In genomic region chr11:27998552-27998951, GRCh38 we compare ENCODE assay signal across 29 cellular contexts.
"Had no signal": no experiment of that assay in that cellular context is flagged by ENCODE, and none has a peak within 500 bp of the region (broad histone marks: within the 10 kb centered on the region; RNA-seq: fewer than 3 reads in every experiment).

No MANE protein-coding gene starts in this region.

- H3K4me3 Mint-ChIP-seq: dendritic cell treated with granulocyte-macrophage colony-stimulating factor and Interleukin-4, amounts not matched to agents 40 ng/mL and 50 ng/mL, for 4 days; endodermal cell; naive thymus-derived CD8-positive, alpha-beta T cell; nephron progenitor cell; stimulated activated naive CD8-positive, alpha-beta T cell treated with anti-CD3 and anti-CD28 coated beads, Interleukin-15, amount 100 ng/mL, for 72 hours had no signal

- H3K4me1 ChIP-seq: colonic mucosa, esophagus muscularis mucosa, prostate gland, right atrium auricular region, suprapubic skin, transverse colon, upper lobe of right lung, uterus had no signal

- H3K9me3 ChIP-seq: prostate gland, uterus had no signal

- H3K27me3 Mint-ChIP-seq: dendritic cell treated with granulocyte-macrophage colony-stimulating factor and Interleukin-4, amounts not matched to agents 40 ng/mL and 50 ng/mL, for 4 days; stimulated activated naive CD8-positive, alpha-beta T cell treated with anti-CD3 and anti-CD28 coated beads, Interleukin-15, amount 100 ng/mL, for 72 hours had no signal

- H3K36me3 ChIP-seq: colonic mucosa, esophagus muscularis mucosa, prostate gland, right atrium auricular region, suprapubic skin, transverse colon, upper lobe of right lung, uterus had no signal

- FAIRE-seq: frontal cortex, keratinocyte had no signal

- H3K27ac Mint-ChIP-seq: dendritic cell treated with granulocyte-macrophage colony-stimulating factor and Interleukin-4, amounts not matched to agents 40 ng/mL and 50 ng/mL, for 4 days; endodermal cell; naive thymus-derived CD8-positive, alpha-beta T cell; nephron progenitor cell; stimulated activated naive CD8-positive, alpha-beta T cell treated with anti-CD3 and anti-CD28 coated beads, Interleukin-15, amount 100 ng/mL, for 72 hours had no signal

- H3K27me3 ChIP-seq: colonic mucosa, esophagus muscularis mucosa, right atrium auricular region, suprapubic skin, transverse colon, upper lobe of right lung, uterus had no signal

- ATAC-seq: left lobe of liver; naive thymus-derived CD8-positive, alpha-beta T cell; sciatic nerve; stimulated activated naive CD8-positive, alpha-beta T cell treated with anti-CD3 and anti-CD28 coated beads, Interleukin-15, amount 100 ng/mL, for 72 hours; upper lobe of right lung had no signal

- DNase-seq: colonic mucosa; effector CD8-positive, alpha-beta T cell; endodermal cell; head of caudate nucleus; mesendoderm; midbrain; naive thymus-derived CD8-positive, alpha-beta T cell; nephron progenitor cell; nucleus accumbens; stimulated activated CD4-positive, alpha-beta T cell treated with anti-CD3 and anti-CD28 coated beads, Interleukin-12 subunit alpha, Interleukin-12 subunit beta, amount 100 ng/mL, for 4 hours; stimulated activated CD4-positive, alpha-beta T cell treated with anti-CD3 and anti-CD28 coated beads, Interleukin-1b, Interleukin-23, amount 100 ng/mL, for 48 hours; stimulated activated CD4-positive, alpha-beta T cell treated with anti-CD3 and anti-CD28 coated beads, Interleukin-4, amount 100 ng/mL, for 1 hour; stimulated activated CD8-positive, alpha-beta memory T cell treated with anti-CD3 and anti-CD28 coated beads, Interleukin-4, amount 100 ng/mL, for 48 hours; stimulated activated naive CD4-positive, alpha-beta T cell; stimulated activated naive CD8-positive, alpha-beta T cell treated with anti-CD3 and anti-CD28 coated beads, Interleukin-15, amount 100 ng/mL, for 72 hours; transverse colon; upper lobe of right lung; uterus had no signal

- H3K4me3 ChIP-seq: colonic mucosa, esophagus muscularis mucosa, lung, prostate gland, right atrium auricular region, smooth muscle cell, suprapubic skin, transverse colon, upper lobe of right lung, uterus had no signal

- H3K4me2 ChIP-seq: smooth muscle cell had no signal

- H3K4me1 Mint-ChIP-seq: endodermal cell; naive thymus-derived CD8-positive, alpha-beta T cell; nephron progenitor cell; stimulated activated naive CD8-positive, alpha-beta T cell treated with anti-CD3 and anti-CD28 coated beads, Interleukin-15, amount 100 ng/mL, for 72 hours had no signal

- H3K27ac ChIP-seq: colonic mucosa, esophagus muscularis mucosa, prostate gland, right atrium auricular region, suprapubic skin, transverse colon, upper lobe of right lung, uterus had no signal
